21 cellular contexts compared by ENCODE assay signal in the genomic region with DNA sequence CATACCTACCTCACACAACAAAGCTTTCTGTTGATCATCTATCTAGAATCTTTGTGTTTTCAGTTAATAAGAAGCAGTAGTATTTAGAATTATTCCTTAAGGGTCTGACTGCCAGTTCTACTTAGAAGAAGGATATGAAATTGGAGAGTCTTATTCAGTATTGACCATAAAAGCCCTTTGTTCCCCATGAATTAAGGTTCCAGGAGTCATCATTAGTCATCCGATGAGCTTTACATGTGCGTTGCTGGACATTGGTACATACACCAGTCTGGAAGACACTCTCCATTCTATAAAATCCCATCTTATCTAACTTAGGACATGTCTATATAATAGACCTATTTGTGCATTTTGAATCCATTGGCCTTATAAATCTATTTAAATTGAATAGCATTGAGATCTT. TPM values are rescaled to one million over a fixed set of nuclear protein-coding genes. Genes with fewer than 3 reads are reported as not detected.
DNase-seq lines count a peak whose midpoint lies in the region; ATAC-seq and TF ChIP-seq lines count a peak whose summit lies in the region.
"Had no signal": no experiment of that assay in that cellular context is flagged by ENCODE, and none has a peak within 500 bp of the region (broad histone marks: within the 10 kb centered on the region; RNA-seq: fewer than 3 reads in every experiment).

No MANE protein-coding gene starts in this region.

- no peak for TF ChIP-seq CTCF in RWPE1 (conservative IDR thresholded peaks at IDR 0.05; ENCODE audit: low read depth)

- H3K36me3 Mint-ChIP-seq in activated T-helper 2 cell treated with anti-CD3 and anti-CD28 coated beads, Interferon-gamma antibody, Interleukin-2, Interleukin-4, amounts not matched to agents 10 μg/mL and 5 μg/mL and 100 μg/mL, durations not matched to agents 14 hours and 24 hours and 36 hours (ENCODE audit: low read depth) = no peaks in the 10 kb centered on the region
- H3K36me3 Mint-ChIP-seq: activated naive CD8-positive, alpha-beta T cell treated with anti-CD3 and anti-CD28 coated beads, Interleukin-2, amount 10 ng/mL, durations not matched to agents 7 days and 5 days; CD4-positive, CD25-positive, alpha-beta regulatory T cell; immature natural killer cell had no signal

- H3K4me2 ChIP-seq in GM23248 (ENCODE audit: unreplicated experiment) = no peak overlapping the region

- H3K79me2 ChIP-seq in GM23248 (ENCODE audit: insufficient read depth) = no peaks in the 10 kb centered on the region

- no peaks in the 10 kb centered on the region for H3K27me3 Mint-ChIP-seq in activated T-helper 2 cell treated with anti-CD3 and anti-CD28 coated beads, Interferon-gamma antibody, Interleukin-2, Interleukin-4, amounts not matched to agents 10 μg/mL and 5 μg/mL and 100 μg/mL, durations not matched to agents 14 hours and 24 hours and 36 hours (ENCODE audit: low read depth)
- H3K27me3 Mint-ChIP-seq: activated naive CD8-positive, alpha-beta T cell treated with anti-CD3 and anti-CD28 coated beads, Interleukin-2, amount 10 ng/mL, durations not matched to agents 7 days and 5 days; CD4-positive, CD25-positive, alpha-beta regulatory T cell had no signal

- DNase-seq in GM23248 = peak; percentile 59
- peak; percentile 46 for DNase-seq in RWPE1 (ENCODE audit: low spot score)
- peak; percentile 8 for DNase-seq in fibroblast of gingiva (ENCODE audit: low read depth)
- DNase-seq in left kidney (ENCODE audit: low read depth, low spot score) = peak; percentile 7
- no peak for DNase-seq in activated T-helper 2 cell treated with anti-CD3 and anti-CD28 coated beads, Interferon-gamma antibody, Interleukin-2, Interleukin-4, amounts not matched to agents 10 μg/mL and 5 μg/mL and 100 μg/mL, durations not matched to agents 14 hours and 24 hours and 36 hours (ENCODE audit: low spot score)
- no peak for DNase-seq in NCI-H1417 treated with DMSO at 0.1 percent for 48 hours (lab: John Stamatoyannopoulos, UW)
- DNase-seq: activated CD8-positive, alpha-beta memory T cell treated with anti-CD3 and anti-CD28 coated beads for 24 hours; activated naive CD8-positive, alpha-beta T cell treated with anti-CD3 and anti-CD28 coated beads, Interleukin-2, amount 10 ng/mL, durations not matched to agents 7 days and 5 days; CD4-positive, CD25-positive, alpha-beta regulatory T cell; dermis blood vessel endothelial cell; immature natural killer cell; KG1; NCI-H1092 treated with DMSO at 0.1 percent for 48 hours; NCI-H526 treated with DMSO at 0.1 percent for 48 hours; OCI-M1 had no signal

- H3K4me3 ChIP-seq in GM23248 = no peak overlapping the region
- H3K4me3 ChIP-seq: lung, SK-N-MC had no signal

- intact Hi-C loops in activated T-helper 2 cell treated with anti-CD3 and anti-CD28 coated beads, Interferon-gamma antibody, Interleukin-2, Interleukin-4, amounts not matched to agents 10 μg/mL and 5 μg/mL and 100 μg/mL, durations not matched to agents 14 hours and 24 hours and 36 hours (cut with micrococcal nuclease) = no loop called here

- no peaks in the 10 kb centered on the region for H3K36me3 ChIP-seq in GM23248 (ENCODE audit: low read depth)
- H3K36me3 ChIP-seq: neutrophil had no signal

- no peaks in the 10 kb centered on the region for H3K27me3 ChIP-seq in GM23248 (replicated peaks; ENCODE audit: insufficient read depth)
- H3K27me3 ChIP-seq: neutrophil had no signal

- no peaks in the 10 kb centered on the region for H3K9me3 Mint-ChIP-seq in activated T-helper 2 cell treated with anti-CD3 and anti-CD28 coated beads, Interferon-gamma antibody, Interleukin-2, Interleukin-4, amounts not matched to agents 10 μg/mL and 5 μg/mL and 100 μg/mL, durations not matched to agents 14 hours and 24 hours and 36 hours
- H3K9me3 Mint-ChIP-seq: immature natural killer cell had no signal

- H3K4me1 ChIP-seq in GM23248 (ENCODE audit: insufficient read depth) = no peaks in the 10 kb centered on the region

- POLR2A ChIA-PET in RWPE1 (lab: Yijun Ruan, JAX; ENCODE audit: low non-redundant PET) = no interaction called here

- no peak overlapping the region for H3K27ac ChIP-seq in GM23248
- no peak overlapping the region for H3K27ac ChIP-seq in RWPE1
- H3K27ac ChIP-seq: neutrophil, SK-N-MC had no signal

- H3K4me1 Mint-ChIP-seq in activated T-helper 2 cell treated with anti-CD3 and anti-CD28 coated beads, Interferon-gamma antibody, Interleukin-2, Interleukin-4, amounts not matched to agents 10 μg/mL and 5 μg/mL and 100 μg/mL, durations not matched to agents 14 hours and 24 hours and 36 hours (ENCODE audit: low read depth) = no peaks in the 10 kb centered on the region
- H3K4me1 Mint-ChIP-seq: activated naive CD8-positive, alpha-beta T cell treated with anti-CD3 and anti-CD28 coated beads, Interleukin-2, amount 10 ng/mL, durations not matched to agents 7 days and 5 days; CD4-positive, CD25-positive, alpha-beta regulatory T cell; immature natural killer cell had no signal

- H4K20me1 ChIP-seq in GM23248 (ENCODE audit: insufficient read depth) = no peaks in the 10 kb centered on the region

- H3K9me3 ChIP-seq in GM23248 (ENCODE audit: low read depth) = no peaks in the 10 kb centered on the region
- H3K9me3 ChIP-seq: neutrophil had no signal

- H3F3A ChIP-seq in GM23248 (ENCODE audit: insufficient read depth) = no peaks in the 10 kb centered on the region

- WGBS in GM23248 (ENCODE audit: low coverage in 1 of 2, low lambda C conversion rate in 2 of 2, missing lambda C conversion rate in 2 of 2), 2 experiments = 46 to 49% methylated on average over 2 of the region's 2 CpGs

- no peak overlapping the region for H3K27ac Mint-ChIP-seq in activated T-helper 2 cell treated with anti-CD3 and anti-CD28 coated beads, Interferon-gamma antibody, Interleukin-2, Interleukin-4, amounts not matched to agents 10 μg/mL and 5 μg/mL and 100 μg/mL, durations not matched to agents 14 hours and 24 hours and 36 hours
- H3K27ac Mint-ChIP-seq: activated naive CD8-positive, alpha-beta T cell treated with anti-CD3 and anti-CD28 coated beads, Interleukin-2, amount 10 ng/mL, durations not matched to agents 7 days and 5 days; CD4-positive, CD25-positive, alpha-beta regulatory T cell; immature natural killer cell had no signal

- no peak for ATAC-seq in GM21390 (IDR thresholded peaks at IDR 0.05; ENCODE audit: unreplicated experiment)
- no peak for ATAC-seq in HG02938 (IDR thresholded peaks at IDR 0.05; ENCODE audit: unreplicated experiment)
- ATAC-seq: activated CD4-positive, CD25-positive, alpha-beta regulatory T cell treated with anti-CD3 and anti-CD28 coated beads, Interleukin-2, amount 50 U/mL, for 24 hours had no signal

- H2AFZ ChIP-seq in GM23248 = no peak overlapping the region

- H3K9me2 ChIP-seq in GM23248 (ENCODE audit: insufficient read depth) = no peaks in the 10 kb centered on the region

- in situ Hi-C loops in GM23248 (cut with MboI) = no loop called here

- CTCF ChIA-PET in RWPE1 (lab: Yijun Ruan, JAX) = no interaction called here

- no peak overlapping the region for H3K9ac ChIP-seq in GM23248

- no peak overlapping the region for H3K4me3 Mint-ChIP-seq in activated T-helper 2 cell treated with anti-CD3 and anti-CD28 coated beads, Interferon-gamma antibody, Interleukin-2, Interleukin-4, amounts not matched to agents 10 μg/mL and 5 μg/mL and 100 μg/mL, durations not matched to agents 14 hours and 24 hours and 36 hours (ENCODE audit: low read depth)
- H3K4me3 Mint-ChIP-seq: activated naive CD8-positive, alpha-beta T cell treated with anti-CD3 and anti-CD28 coated beads, Interleukin-2, amount 10 ng/mL, durations not matched to agents 7 days and 5 days; CD4-positive, CD25-positive, alpha-beta regulatory T cell; immature natural killer cell had no signal

RNA-seq across cellular contexts. Expression of gene RNF217, which starts 34.4 kb away (rescaled TPM):
- total RNA-seq in GM23248 (2014; rRNA removed; shearing (Covaris generic)) = 10.9 and 15.2 TPM in 2 replicates
- polyA plus RNA-seq in GM23248 (2016; fragmentation: Nextera tagmentation; extraction: Ambion mirVana) = 3.2 and 3.3 TPM in 2 replicates
- total RNA-seq in activated T-helper 2 cell treated with anti-CD3 and anti-CD28 coated beads, Interferon-gamma antibody, Interleukin-2, Interleukin-4, amounts not matched to agents 10 μg/mL and 5 μg/mL and 100 μg/mL, durations not matched to agents 14 hours and 24 hours and 36 hours = 2.2 and 3.1 TPM in 2 replicates
- polyA plus RNA-seq: CD4-positive, CD25-positive, alpha-beta regulatory T cell had no signal

Comparison
In these comparisons a context has a peak if more than half of its experiments do, and no peak if none do; other contexts are left out.
1. DNase-seq: peak in GM23248 (single experiment), RWPE1 (single experiment), fibroblast of gingiva (single experiment) and left kidney (single experiment); none in activated T-helper 2 cell treated with anti-CD3 and anti-CD28 coated beads, Interferon-gamma antibody, Interleukin-2, Interleukin-4, amounts not matched to agents 10 μg/mL and 5 μg/mL and 100 μg/mL, durations not matched to agents 14 hours and 24 hours and 36 hours (single experiment) and NCI-H1417 treated with DMSO at 0.1 percent for 48 hours (single experiment).